ENCODE assay signal across 22 cellular contexts in genomic region chr10:119282446-119282845, GRCh38.
A peak's percentile ranks its signal among the peaks of the same experiment; 100 is the strongest.
DNase-seq lines count a peak whose midpoint lies in the region; ATAC-seq, FAIRE-seq and TF ChIP-seq lines count a peak whose summit lies in the region.
"Had no signal": no experiment of that assay in that cellular context is flagged by ENCODE, and none has a peak within 500 bp of the region (broad histone marks: within the 10 kb centered on the region; RNA-seq: fewer than 3 reads in every experiment).

No MANE protein-coding gene starts in this region.

- no peaks in the 10 kb centered on the region for H4K20me1 ChIP-seq in H9 (ENCODE audit: control insufficient read depth, insufficient read depth, insufficient read length)
- peaks cover 28% of the 10 kb centered on the region; the same call in 1 of the 2 replicates for H4K20me1 ChIP-seq in Karpas-422 (ENCODE audit: insufficient read depth, low read depth, low read length)
- H4K20me1 ChIP-seq: BLaER1 treated with 17β-estradiol and CSF1 and Interleukin-3, amounts not matched to agents 10 nM and 100 nM had no signal

- DNase-seq in DMS 273 (lab: John Stamatoyannopoulos, UW; ENCODE audit: unreplicated experiment) (peak; percentile 45), DMS 273 treated with DMSO at 0.1 percent for 48 hours (lab: John Stamatoyannopoulos, UW) (no peak), H9 (no peak), glutamatergic neuron (no peak), small intestine (no peak), Karpas-422 (no peak)
- DNase-seq: activated CD4-positive, alpha-beta memory T cell treated with anti-CD3 and anti-CD28 coated beads, Interleukin-2, amount 10 ng/mL, durations not matched to agents 7 days and 5 days; endodermal cell; Kasumi-1; NCI-H1092; NCI-H2081 treated with DMSO at 0.1 percent for 48 hours; NCI-H510A; stimulated activated CD4-positive, alpha-beta T cell treated with anti-CD3 and anti-CD28 coated beads, Interleukin-15, amount 100 ng/mL, for 24 hours had no signal

- no peak overlapping the region for H3T11ph ChIP-seq in H9 (ENCODE audit: low read length)

- no peak overlapping the region for H2BK12ac ChIP-seq in H9 (ENCODE audit: insufficient read length, low read depth, low read length)

- no peak overlapping the region for H2AFZ ChIP-seq in H9 (ENCODE audit: low read length)
- H2AFZ ChIP-seq in Karpas-422 (ENCODE audit: low read length) = no peak overlapping the region
- H2AFZ ChIP-seq: neural progenitor cell had no signal

- H3K4me1 Mint-ChIP-seq in H9 = peaks cover 0 to 11% of the 10 kb centered on the region in 2 experiments; a peak in 2 of 4 replicates
- H3K4me1 Mint-ChIP-seq in glutamatergic neuron (ENCODE audit: low read depth, unreplicated experiment) = peaks cover 53% of the 10 kb centered on the region
- H3K4me1 Mint-ChIP-seq: endodermal cell had no signal

- H4K8ac ChIP-seq in H9 (replicated peaks; ENCODE audit: insufficient read length, low read depth, low read length) = no peak overlapping the region

- no peak overlapping the region for H3K27ac ChIP-seq in H9 (ENCODE audit: insufficient read length, low read depth, low read length)
- H3K27ac ChIP-seq in skeletal muscle tissue (ENCODE audit: low read depth, low read length) = peak overlapping the region; percentile 60
- peak overlapping the region in 1 of 2 donors; percentile 69 for H3K27ac ChIP-seq in small intestine (ENCODE audit: low read depth in 1 of 2, low read length in 1 of 2)
- H3K27ac ChIP-seq in Karpas-422 (ENCODE audit: low read length) = no peak overlapping the region
- H3K27ac ChIP-seq: 22Rv1; BLaER1 treated with 17β-estradiol and CSF1 and Interleukin-3, amounts not matched to agents 10 nM and 100 nM; neural progenitor cell; RWPE1 had no signal

- TF ChIP-seq CTCF in H9 (conservative IDR thresholded peaks at IDR 0.05) = no peak
- no peak for TF ChIP-seq CTCF in glutamatergic neuron (IDR thresholded peaks at IDR 0.05; ENCODE audit: partially characterized antibody, unreplicated experiment)

- peak overlapping the region; percentile 22; the same call in 1 of the 2 replicates for H3K14ac ChIP-seq in H9 (ENCODE audit: insufficient read depth, low read length)

- H3K27me3 Mint-ChIP-seq in H9 (ENCODE audit: low read depth) (peaks cover 5% of the 10 kb centered on the region), glutamatergic neuron (ENCODE audit: unreplicated experiment) (peaks cover 14% of the 10 kb centered on the region)
- H3K27me3 Mint-ChIP-seq: activated CD4-positive, alpha-beta memory T cell treated with anti-CD3 and anti-CD28 coated beads, Interleukin-2, amount 10 ng/mL, durations not matched to agents 7 days and 5 days; activated naive CD8-positive, alpha-beta T cell had no signal

- H2BK5ac ChIP-seq in H9 (ENCODE audit: insufficient read length, low read length) = no peak overlapping the region

- H2BK120ac ChIP-seq in H9 (ENCODE audit: low read depth, low read length, poor library complexity, severe bottlenecking) = no peak overlapping the region

- H3K9me3 ChIP-seq in H9 (ENCODE audit: control insufficient read depth, low read depth, low read length) (no peaks in the 10 kb centered on the region), skeletal muscle tissue (ENCODE audit: control insufficient read depth in 3 of 3, low read length in 3 of 3) (no peaks in the 10 kb centered on the region), small intestine (ENCODE audit: control insufficient read depth, low read depth) (no peaks in the 10 kb centered on the region), Karpas-422 (ENCODE audit: low read length) (no peaks in the 10 kb centered on the region)
- H3K9me3 ChIP-seq: BLaER1 treated with 17β-estradiol and CSF1 and Interleukin-3, amounts not matched to agents 10 nM and 100 nM had no signal

- H3K4me3 ChIP-seq in skeletal muscle tissue (ENCODE audit: low read length in 3 of 3) (peak overlapping the region in 1 of 3 donors; percentile 13), small intestine (ENCODE audit: low read depth in 1 of 2, low read length in 2 of 2) (no peak overlapping the region), Karpas-422 (ENCODE audit: low read length) (no peak overlapping the region)
- H3K4me3 ChIP-seq: BLaER1 treated with 17β-estradiol and CSF1 and Interleukin-3, amounts not matched to agents 10 nM and 100 nM; GM12878; neural progenitor cell had no signal

- H3K4me3 Mint-ChIP-seq in H9 (no peak overlapping the region), glutamatergic neuron (ENCODE audit: unreplicated experiment) (peak overlapping the region; percentile 81)
- H3K4me3 Mint-ChIP-seq: activated CD4-positive, alpha-beta memory T cell treated with anti-CD3 and anti-CD28 coated beads, Interleukin-2, amount 10 ng/mL, durations not matched to agents 7 days and 5 days; activated naive CD8-positive, alpha-beta T cell; endodermal cell had no signal

- H3K79me1 ChIP-seq in H9 (ENCODE audit: insufficient read depth, low read depth, low read length, poor library complexity, severe bottlenecking) = no peaks in the 10 kb centered on the region

- H3K4ac ChIP-seq in H9 (ENCODE audit: low read depth, low read length) = no peak overlapping the region

- H3K36me3 ChIP-seq in skeletal muscle tissue (ENCODE audit: control insufficient read depth in 3 of 3, insufficient read depth in 3 of 3, low read length in 3 of 3) (no peaks in the 10 kb centered on the region), small intestine (ENCODE audit: control insufficient read depth in 2 of 2, insufficient read depth in 2 of 2, low read length in 2 of 2) (no peaks in the 10 kb centered on the region), Karpas-422 (ENCODE audit: insufficient read depth, low read length) (no peaks in the 10 kb centered on the region)
- H3K36me3 ChIP-seq: BLaER1 treated with 17β-estradiol and CSF1 and Interleukin-3, amounts not matched to agents 10 nM and 100 nM; neural progenitor cell had no signal

- no peak for FAIRE-seq in small intestine (lab: Jason Lieb, UNC)
- FAIRE-seq: GM12878, keratinocyte had no signal

- no peak overlapping the region for H2AK5ac ChIP-seq in H9 (ENCODE audit: insufficient read length, low read length)

- H3K4me2 ChIP-seq in H9 (ENCODE audit: insufficient read depth, insufficient read length, low read length) (no peak overlapping the region), Karpas-422 (ENCODE audit: low read depth, low read length, poor library complexity, severe bottlenecking) (no peak overlapping the region)
- H3K4me2 ChIP-seq: BLaER1 treated with 17β-estradiol and CSF1 and Interleukin-3, amounts not matched to agents 10 nM and 100 nM; neural progenitor cell had no signal

- H3K23ac ChIP-seq in H9 (ENCODE audit: insufficient read length, low read depth, low read length) = no peak overlapping the region

- H3K79me2 ChIP-seq in H9 (ENCODE audit: insufficient read depth, low read length) (no peaks in the 10 kb centered on the region), Karpas-422 (ENCODE audit: low read length) (no peaks in the 10 kb centered on the region)

- no peak overlapping the region for H3K56ac ChIP-seq in H9 (ENCODE audit: insufficient read length, low read depth, low read length)

- no peak overlapping the region for H2BK20ac ChIP-seq in H9 (ENCODE audit: low read depth, low read length, poor library complexity, severe bottlenecking)

- H3K27me3 ChIP-seq in H9 (ENCODE audit: insufficient read depth, low read length) = no peaks in the 10 kb centered on the region
- H3K27me3 ChIP-seq in skeletal muscle tissue (ENCODE audit: control insufficient read depth in 3 of 3, insufficient read depth in 3 of 3, low read length in 3 of 3) = no peaks in the 10 kb centered on the region
- no peaks in the 10 kb centered on the region for H3K27me3 ChIP-seq in small intestine (ENCODE audit: control insufficient read depth in 2 of 2, insufficient read depth in 2 of 2, low read length in 2 of 2)
- no peaks in the 10 kb centered on the region for H3K27me3 ChIP-seq in Karpas-422 (ENCODE audit: low read length)
- H3K27me3 ChIP-seq: BLaER1 treated with 17β-estradiol and CSF1 and Interleukin-3, amounts not matched to agents 10 nM and 100 nM; neural progenitor cell had no signal

- no peaks in the 10 kb centered on the region for H3K36me3 Mint-ChIP-seq in H9 (ENCODE audit: insufficient read depth in 1 of 3, low read depth in 3 of 3)
- H3K36me3 Mint-ChIP-seq in glutamatergic neuron (ENCODE audit: unreplicated experiment) = peaks cover 4% of the 10 kb centered on the region

- H3K4me1 ChIP-seq in H9 (ENCODE audit: insufficient read depth, low read length) (no peaks in the 10 kb centered on the region), skeletal muscle tissue (ENCODE audit: control insufficient read depth in 3 of 3, insufficient read depth in 3 of 3, low read length in 3 of 3) (peaks cover 65 to 76% (median 70%) of the 10 kb centered on the region in 3 donors), small intestine (ENCODE audit: control insufficient read depth in 2 of 2, insufficient read depth in 1 of 2, low read depth in 1 of 2, low read length in 1 of 2) (peaks cover 5 to 22% of the 10 kb centered on the region in 2 donors), Karpas-422 (ENCODE audit: low read length) (peaks cover 21% of the 10 kb centered on the region)

- H4K91ac ChIP-seq in H9 (ENCODE audit: insufficient read length, low read depth, low read length) = no peak overlapping the region

- H3K9me2 ChIP-seq in Karpas-422 (replicated peaks; ENCODE audit: insufficient read depth, low read length) = no peaks in the 10 kb centered on the region

- ATAC-seq in HG03108 (IDR thresholded peaks at IDR 0.05; ENCODE audit: unreplicated experiment) = no peak
- ATAC-seq: GM12878 had no signal

- H2BK15ac ChIP-seq in H9 (ENCODE audit: low read depth, low read length) = no peak overlapping the region

- H3K27ac Mint-ChIP-seq in H9 (peak overlapping the region in 1 of 3 experiments; percentile 88; a peak in 1 of 7 replicates), glutamatergic neuron (ENCODE audit: unreplicated experiment) (peak overlapping the region; percentile 73)
- H3K27ac Mint-ChIP-seq: activated CD4-positive, alpha-beta memory T cell treated with anti-CD3 and anti-CD28 coated beads, Interleukin-2, amount 10 ng/mL, durations not matched to agents 7 days and 5 days; endodermal cell; neural progenitor cell had no signal

- H3K23me2 ChIP-seq in H9 (ENCODE audit: insufficient read length, low read depth, low read length, poor library complexity, severe bottlenecking) = no peaks in the 10 kb centered on the region

- no CpG with 5 or more reads among the region's 9 CpGs for WGBS in H9 (ENCODE audit: extremely low coverage, insufficient read length, low lambda C conversion rate)
- WGBS in small intestine, 3 donors = 93 to 95% (median 95%) methylated on average over 9 of the region's 9 CpGs

- H3K18ac ChIP-seq in H9 (ENCODE audit: insufficient read length, low read depth, low read length) = no peak overlapping the region

- no peak overlapping the region for H4K5ac ChIP-seq in H9 (ENCODE audit: insufficient read length, low read depth, low read length)

- H3K9me3 Mint-ChIP-seq in H9 (no peaks in the 10 kb centered on the region), glutamatergic neuron (ENCODE audit: unreplicated experiment) (peaks cover 14% of the 10 kb centered on the region)
- H3K9me3 Mint-ChIP-seq: activated CD4-positive, alpha-beta memory T cell treated with anti-CD3 and anti-CD28 coated beads, Interleukin-2, amount 10 ng/mL, durations not matched to agents 7 days and 5 days; endodermal cell had no signal

- no peak overlapping the region for H3K9ac ChIP-seq in H9 (ENCODE audit: extremely low read depth, insufficient read length, low read length)
- H3K9ac ChIP-seq in skeletal muscle tissue (ENCODE audit: low read depth in 1 of 3, low read length in 3 of 3) = peak overlapping the region; percentile 29 to 66 (median 57)
- no peak overlapping the region for H3K9ac ChIP-seq in Karpas-422 (ENCODE audit: low read length)
- H3K9ac ChIP-seq: BLaER1 treated with 17β-estradiol and CSF1 and Interleukin-3, amounts not matched to agents 10 nM and 100 nM; neural progenitor cell had no signal

Comparison
In these comparisons a context has a peak if more than half of its experiments do, and no peak if none do; other contexts are left out.
1. H3K9ac ChIP-seq: peak in skeletal muscle tissue (3 of 3); none in H9 (single experiment) and Karpas-422 (single experiment).